9 cellular contexts compared by ENCODE assay signal in genomic region chrX:115560211-115560977, GRCh38. TPM values are rescaled to one million over a fixed set of nuclear protein-coding genes. Genes with fewer than 3 reads are reported as not detected.
DNase-seq lines count a peak whose midpoint lies in the region; ATAC-seq, FAIRE-seq and TF ChIP-seq lines count a peak whose summit lies in the region.
"Had no signal": no experiment of that assay in that cellular context is flagged by ENCODE, and none has a peak within 500 bp of the region (broad histone marks: within the 10 kb centered on the region; RNA-seq: fewer than 3 reads in every experiment).

No MANE protein-coding gene starts in this region.

- FAIRE-seq in K562 (lab: Jason Lieb, UNC) = no peak
- FAIRE-seq: GM12892 had no signal

- no peak overlapping the region for H2AFZ ChIP-seq in K562 (ENCODE audit: low read depth, low read length)

- no peak for TF ChIP-seq CTCF in 22Rv1 (IDR thresholded peaks at IDR 0.05)
- no peak for TF ChIP-seq CTCF in HFF-Myc (IDR thresholded peaks at IDR 0.05; ENCODE audit: low read depth, low read length, missing control alignments)
- no peak for TF ChIP-seq CTCF in K562 (IDR thresholded peaks at IDR 0.05 in 2 of 3, conservative IDR thresholded peaks at IDR 0.05 in 1 of 3; ENCODE audit: insufficient read depth in 2 of 3, low read depth in 1 of 3, low read length in 3 of 3)
- no peak for TF ChIP-seq CTCF in right lobe of liver (IDR thresholded peaks at IDR 0.05)

- H3K4me1 ChIP-seq in K562 (replicated peaks in 1 of 2; ENCODE audit: control insufficient read depth in 2 of 2, insufficient read depth in 2 of 2, low read length in 2 of 2) (no peaks in the 10 kb centered on the region), right lobe of liver (peaks cover 0 to 6% (median 0%) of the 10 kb centered on the region in 4 donors)

- no TSS peak for BruUV-seq in K562 (replicated peaks; lab: Mats Ljungman, UMichigan)

- CTCF ChIA-PET in K562 (lab: Yijun Ruan, JAX; ENCODE audit: low intra/inter-chr PET ratio) = no interaction called here
- CTCF ChIA-PET in activated CD4-positive, alpha-beta memory T cell treated with anti-CD3 and anti-CD28 coated beads, Interleukin-2, amount 10 ng/mL, durations not matched to agents 7 days and 5 days (lab: Charles Lee) = no interaction called here

- no peak overlapping the region for H3K9ac ChIP-seq in K562 (ENCODE audit: insufficient read depth in 1 of 2, low read depth in 2 of 2, low read length in 2 of 2)

- no peak overlapping the region for H3K4me2 ChIP-seq in K562 (ENCODE audit: insufficient read depth, low read length)

- no peak for TF ChIP-seq POLR2A in K562 (conservative IDR thresholded peaks at IDR 0.05)
- no peak for TF ChIP-seq POLR2A in right lobe of liver (IDR thresholded peaks at IDR 0.05)

- no peaks in the 10 kb centered on the region for H3K36me3 ChIP-seq in K562 (ENCODE audit: control insufficient read depth, insufficient read depth, low read length)
- no peaks in the 10 kb centered on the region for H3K36me3 ChIP-seq in right lobe of liver

- no peaks in the 10 kb centered on the region for H3K9me1 ChIP-seq in K562 (ENCODE audit: control insufficient read depth, insufficient read depth, low read length)

- H3K4me1 Mint-ChIP-seq in activated CD4-positive, alpha-beta memory T cell treated with anti-CD3 and anti-CD28 coated beads, Interleukin-2, amount 10 ng/mL, durations not matched to agents 7 days and 5 days = no peaks in the 10 kb centered on the region

- H3K36me3 Mint-ChIP-seq in activated CD4-positive, alpha-beta memory T cell treated with anti-CD3 and anti-CD28 coated beads, Interleukin-2, amount 10 ng/mL, durations not matched to agents 7 days and 5 days (ENCODE audit: low read depth) = no peaks in the 10 kb centered on the region

- H3K4me3 ChIP-seq in HFF-Myc (replicated peaks; ENCODE audit: low read depth, low read length) = peak overlapping the region; percentile 69
- H3K4me3 ChIP-seq in K562 = no peak overlapping the region
- peak overlapping the region; percentile 42 to 66 (median 60) for H3K4me3 ChIP-seq in right lobe of liver

- H3K27me3 ChIP-seq in K562 (ENCODE audit: control insufficient read depth in 2 of 2, insufficient read depth in 2 of 2, low read length in 2 of 2) = peaks cover 0 to 22% of the 10 kb centered on the region in 2 experiments; a peak in 2 of 5 replicates
- peaks cover 0 to 6% of the 10 kb centered on the region in 2 donors for H3K27me3 ChIP-seq in right lobe of liver

- no peaks in the 10 kb centered on the region for H3K9me3 Mint-ChIP-seq in activated CD4-positive, alpha-beta memory T cell treated with anti-CD3 and anti-CD28 coated beads, Interleukin-2, amount 10 ng/mL, durations not matched to agents 7 days and 5 days

- in situ Hi-C loops in K562 (cut with MboI) = no loop called here

- 0% methylated on average over 9 of the region's 10 CpGs for WGBS in K562 (ENCODE audit: insufficient coverage, low coverage, missing lambda C conversion rate)
- WGBS in right lobe of liver (ENCODE audit: insufficient coverage, low coverage, low lambda C conversion rate, missing lambda C conversion rate) = 8% methylated on average over 10 of the region's 10 CpGs

- DNase-seq in HFF-Myc (ENCODE audit: extremely low read depth, low read depth) (no peak), K562 (ENCODE audit: extremely low read depth in 1 of 4, low spot score in 3 of 4) (no peak), right lobe of liver (peak in 1 of 3 donors; percentile 22), NCI-H524 treated with DMSO at 0.1 percent for 48 hours (lab: John Stamatoyannopoulos, UW) (no peak)
- no peak for DNase-seq in effector CD8-positive, alpha-beta T cell (lab: John Stamatoyannopoulos, UW)
- no peak for DNase-seq in activated CD4-positive, alpha-beta memory T cell treated with anti-CD3 and anti-CD28 coated beads, Interleukin-2, amount 10 ng/mL, durations not matched to agents 7 days and 5 days

- no peak for TF ChIP-seq RAD21 in K562 (CRISPR knock-in tag; conservative IDR thresholded peaks at IDR 0.05 in 1 of 2, IDR thresholded peaks at IDR 0.05 in 1 of 2)

- H3K79me2 ChIP-seq in K562 (ENCODE audit: control insufficient read depth, insufficient read depth, low read length) = no peaks in the 10 kb centered on the region

- no peak for TF ChIP-seq EP300 in K562 (IDR thresholded peaks at IDR 0.05; ENCODE audit: low read length)

- POLR2A ChIA-PET in K562 (lab: Yijun Ruan, JAX) = no interaction called here
- POLR2A ChIA-PET in activated CD4-positive, alpha-beta memory T cell treated with anti-CD3 and anti-CD28 coated beads, Interleukin-2, amount 10 ng/mL, durations not matched to agents 7 days and 5 days (lab: Charles Lee) = no interaction called here

- H3K27me3 Mint-ChIP-seq in activated CD4-positive, alpha-beta memory T cell treated with anti-CD3 and anti-CD28 coated beads, Interleukin-2, amount 10 ng/mL, durations not matched to agents 7 days and 5 days = peaks cover 11% of the 10 kb centered on the region

- no peak overlapping the region for H3K4me3 Mint-ChIP-seq in activated CD4-positive, alpha-beta memory T cell treated with anti-CD3 and anti-CD28 coated beads, Interleukin-2, amount 10 ng/mL, durations not matched to agents 7 days and 5 days

- no peaks in the 10 kb centered on the region for H3K9me3 ChIP-seq in K562 (replicated peaks; ENCODE audit: control insufficient read depth, insufficient read depth, low read depth, low read length)
- no peaks in the 10 kb centered on the region for H3K9me3 ChIP-seq in right lobe of liver

- ATAC-seq in K562 = no peak
- peak in 2 of 4 donors; percentile 1 to 25 for ATAC-seq in right lobe of liver
- ATAC-seq in GM21825 (IDR thresholded peaks at IDR 0.05; ENCODE audit: unreplicated experiment) = no peak

- H4K20me1 ChIP-seq in K562 (replicated peaks; ENCODE audit: control insufficient read depth, insufficient read depth, low read length) = no peaks in the 10 kb centered on the region

- intact Hi-C loops in K562 (cut with micrococcal nuclease) (no loop called here), right lobe of liver (cut with DNase I) (no loop called here)

- H3K27ac Mint-ChIP-seq in activated CD4-positive, alpha-beta memory T cell treated with anti-CD3 and anti-CD28 coated beads, Interleukin-2, amount 10 ng/mL, durations not matched to agents 7 days and 5 days = no peak overlapping the region

- peak overlapping the region; percentile 93 for H3K27ac ChIP-seq in 22Rv1
- H3K27ac ChIP-seq in K562 (ENCODE audit: extremely low read depth, low read depth, low read length) = no peak overlapping the region
- H3K27ac ChIP-seq in right lobe of liver = peak overlapping the region; percentile 85 to 89 (median 85)

TF ChIP-seq in K562, 482 proteins besides CTCF, POLR2A, EP300 and RAD21:
- TF ChIP-seq TSC22D4 (tag; IDR thresholded peaks at IDR 0.05) = no peak
- TF ChIP-seq NFIC (IDR thresholded peaks at IDR 0.05) = peak; percentile 66
- TF ChIP-seq ZBTB12 (CRISPR knock-in tag; IDR thresholded peaks at IDR 0.05) = no peak
- no peak for TF ChIP-seq NR2F6 (CRISPR knock-in tag; IDR thresholded peaks at IDR 0.05)
- no peak for TF ChIP-seq ZNF143 (CRISPR knock-in tag; IDR thresholded peaks at IDR 0.05)
- no peak for TF ChIP-seq FOXJ3 (CRISPR knock-in tag; IDR thresholded peaks at IDR 0.05)

RNA-seq across cellular contexts. Expression of gene PLS3, which starts 0.6 kb away (rescaled TPM):
- not detected in 2 replicates for total RNA-seq in K562 (2011; cell fraction: chromatin; rRNA removed; ENCODE audit: low replicate concordance)
- total RNA-seq in K562 (2011; cell fraction: nucleolus; rRNA removed) = not detected in 2 replicates
- not detected in 2 replicates for total RNA-seq in K562 (2011; cell fraction: nucleoplasm; rRNA removed)
- not detected in 2 replicates for total RNA-seq in K562 (2014; rRNA removed)
- not detected in 2 replicates for total RNA-seq in K562 (2014; rRNA removed; fragmentation: Illumina TruSeq; extraction: Trizol)
- total RNA-seq in K562 (2015; rRNA removed; fragmentation: Illumina TruSeq; extraction: Trizol) = 0.07 TPM in 1 of 2 replicates, not detected in the other
- 0.36 and 0.42 TPM in 2 replicates for total RNA-seq in K562 (2021)
- 0.03 TPM in 1 of 2 replicates, not detected in the other for polyA plus RNA-seq in K562 (2011; rRNA removed)
- 0.06 TPM in 1 of 2 replicates, not detected in the other for polyA plus RNA-seq in K562 (2011; cell fraction: cytosol; rRNA removed)
- not detected in 2 replicates for polyA plus RNA-seq in K562 (2011; cell fraction: nucleus; rRNA removed)
- polyA plus RNA-seq in K562 (2012) = 0.04 TPM in 1 of 2 replicates, not detected in the other
- 0.03 and 0.07 TPM in 2 replicates for polyA plus RNA-seq in K562 (2014; fragmentation: Illumina TruSeq; extraction: Trizol)
- polyA plus RNA-seq in K562 (2014; fragmentation: Nextera tagmentation; extraction: Ambion mirVana) = under 1 TPM in 1 of 2 experiments, not detected in 1; 0.03 TPM
- polyA plus RNA-seq in K562 (2014; rRNA removed) = 0.03 TPM in 1 of 2 replicates, not detected in the other
- not detected in 2 replicates for polyA minus RNA-seq in K562 (2011; rRNA and poly(A)+ RNA removed)
- 3.3 TPM in 1 of 2 replicates, not detected in the other for polyA minus RNA-seq in K562 (2011; cell fraction: cytosol; rRNA and poly(A)+ RNA removed)
- polyA minus RNA-seq in K562 (2011; cell fraction: nucleus; rRNA and poly(A)+ RNA removed) = 0.13 TPM in 1 of 2 replicates, not detected in the other
- total RNA-seq in right lobe of liver = 100 to 1,000 TPM in 4 of 6 experiments, 10 to 100 TPM in 2; 85.3 to 239 (median 114) TPM
- under 1 TPM; 0.13 to 0.63 TPM for total RNA-seq in activated CD4-positive, alpha-beta memory T cell treated with anti-CD3 and anti-CD28 coated beads, Interleukin-2, amount 10 ng/mL, durations not matched to agents 7 days and 5 days

Comparison
In these comparisons a context has a peak if more than half of its experiments do, and no peak if none do; other contexts are left out.
1. RNA of gene PLS3, which starts 0.6 kb away (total RNA-seq): 85.3 to 239 TPM in right lobe of liver; 0.13 to 0.63 TPM in activated CD4-positive, alpha-beta memory T cell treated with anti-CD3 and anti-CD28 coated beads, Interleukin-2, amount 10 ng/mL, durations not matched to agents 7 days and 5 days and 0.07 to 0.42 TPM in K562; every median in the first group is over 10 times any median in the second.